ENCODE assay signal across 9 cellular contexts in genomic region chr7:16420329-16420648, GRCh38. TPM values are rescaled to one million over a fixed set of nuclear protein-coding genes. Genes with fewer than 3 reads are reported as not detected.
A peak's percentile ranks its signal among the peaks of the same experiment; 100 is the strongest.
DNase-seq lines count a peak whose midpoint lies in the region; ATAC-seq and TF ChIP-seq lines count a peak whose summit lies in the region.
"Had no signal": no experiment of that assay in that cellular context is flagged by ENCODE, and none has a peak within 500 bp of the region (broad histone marks: within the 10 kb centered on the region; RNA-seq: fewer than 3 reads in every experiment).

No MANE protein-coding gene starts in this region.

- peak overlapping the region; percentile 85 to 89 (median 86) for H3K4me3 Mint-ChIP-seq in brain

- H3K36me3 ChIP-seq in cardiac muscle cell (no peaks in the 10 kb centered on the region), lung (ENCODE audit: control insufficient read depth in 2 of 2, insufficient read depth in 2 of 2, low read length in 2 of 2) (no peaks in the 10 kb centered on the region), upper lobe of left lung (no peaks in the 10 kb centered on the region)

- H3K27me3 ChIP-seq in cardiac muscle cell, result no peaks in the 10 kb centered on the region
- H3K27me3 ChIP-seq in lung (ENCODE audit: control insufficient read depth, insufficient read depth), result no peaks in the 10 kb centered on the region
- H3K27me3 ChIP-seq in upper lobe of left lung, result no peaks in the 10 kb centered on the region

- TF ChIP-seq POLR2A in upper lobe of left lung (IDR thresholded peaks at IDR 0.05), result no peak

- H3K9me3 Mint-ChIP-seq in brain, result peaks cover 0 to 13% (median 7%) of the 10 kb centered on the region in 5 experiments

- H3K27me3 Mint-ChIP-seq in brain, result peaks cover 25% of the 10 kb centered on the region

- no peaks in the 10 kb centered on the region for H3K36me3 Mint-ChIP-seq in brain

- 2% methylated on average over 3 of the region's 3 CpGs for WGBS in lung, 2 donors
- WGBS in upper lobe of left lung, 2 donors, result 0 to 1% methylated on average over 3 of the region's 3 CpGs

- H3K27ac ChIP-seq in cardiac muscle cell (peak overlapping the region; percentile 98), lung (ENCODE audit: low read depth in 1 of 2, low read length in 1 of 2) (peak overlapping the region; percentile 99 to 100), upper lobe of left lung (peak overlapping the region; percentile 93 to 99 (median 96))

- no peak for TF ChIP-seq EP300 in upper lobe of left lung (IDR thresholded peaks at IDR 0.05)

- peaks cover 29% of the 10 kb centered on the region for H3K4me1 Mint-ChIP-seq in brain

- peak overlapping the region; percentile 81 to 99 (median 96) for H3K27ac Mint-ChIP-seq in brain

- DNase-seq in cardiac muscle cell (ENCODE audit: low read depth in 1 of 2, low spot score in 1 of 2), result no peak
- DNase-seq in left ventricle myocardium superior, result no peak
- no peak for DNase-seq in lung (ENCODE audit: low spot score)
- no peak for DNase-seq in upper lobe of left lung
- DNase-seq in DMS79 (lab: John Stamatoyannopoulos, UW), result no peak
- no peak for DNase-seq in mesenteric fat pad (ENCODE audit: low spot score)
- DNase-seq in NOMO-1 treated with DMSO at 0.1 percent for 48 hours (lab: John Stamatoyannopoulos, UW; ENCODE audit: unreplicated experiment), result no peak
- DNase-seq: DND-41 had no signal

- ATAC-seq in left ventricle myocardium superior (no peak), lung (ENCODE audit: insufficient read depth, low FRiP score) (no peak), upper lobe of left lung (ENCODE audit: low FRiP score in 2 of 2) (no peak)

- intact Hi-C loops in left ventricle myocardium superior (cut with micrococcal nuclease), result no loop called here

- peaks cover 14% of the 10 kb centered on the region for H3K4me1 ChIP-seq in cardiac muscle cell (ENCODE audit: low read depth)
- H3K4me1 ChIP-seq in lung (ENCODE audit: control insufficient read depth in 2 of 2, insufficient read depth in 2 of 2, low read length in 2 of 2), result no peaks in the 10 kb centered on the region
- peaks cover 13 to 23% (median 15%) of the 10 kb centered on the region in 4 donors for H3K4me1 ChIP-seq in upper lobe of left lung

- TF ChIP-seq CTCF in cardiac muscle cell (IDR thresholded peaks at IDR 0.05; ENCODE audit: low read depth, low read length), result no peak
- no peak for TF ChIP-seq CTCF in brain (conservative IDR thresholded peaks at IDR 0.05)
- TF ChIP-seq CTCF in lung (IDR thresholded peaks at IDR 0.05; ENCODE audit: control extremely low read depth, extremely low read depth), result no peak
- TF ChIP-seq CTCF in upper lobe of left lung (IDR thresholded peaks at IDR 0.05), result no peak

- peak overlapping the region; percentile 43 for H3K4me3 ChIP-seq in cardiac muscle cell
- H3K4me3 ChIP-seq in lung, result peak overlapping the region; percentile 71
- peak overlapping the region in 3 of 4 donors; percentile 57 to 71 (median 58) for H3K4me3 ChIP-seq in upper lobe of left lung

- H3K9me3 ChIP-seq in cardiac muscle cell (ENCODE audit: low read depth), result no peaks in the 10 kb centered on the region
- H3K9me3 ChIP-seq in lung (ENCODE audit: control insufficient read depth in 2 of 2, insufficient read depth in 1 of 2, low read length in 1 of 2), result no peaks in the 10 kb centered on the region
- no peaks in the 10 kb centered on the region for H3K9me3 ChIP-seq in upper lobe of left lung

RNA-seq across cellular contexts. Expression of gene CRPPA, which starts 1.0 kb away (rescaled TPM):
- 4.6 and 5.0 TPM in 2 replicates for total RNA-seq in cardiac muscle cell
- 5.6 and 6.1 TPM in 2 replicates for polyA plus RNA-seq in cardiac muscle cell
- total RNA-seq in left ventricle myocardium superior, result 7.5 TPM
- polyA plus RNA-seq in brain (ENCODE audit: insufficient read depth, low read depth, low replicate concordance), result 0.64 TPM
- total RNA-seq in lung, result 1 to 10 TPM; 3.6 to 8.6 TPM
- polyA plus RNA-seq in lung, result under 1 TPM; 0.38 to 0.41 TPM
- total RNA-seq in upper lobe of left lung, result 1 to 10 TPM; 1.0 to 3.3 (median 2.4) TPM
- 2.2 TPM for total RNA-seq in mesenteric fat pad

RNA-seq across cellular contexts. Expression of gene SOSTDC1, which starts 45.2 kb away (rescaled TPM):
- total RNA-seq in cardiac muscle cell (0.85 and 1.7 TPM in 2 replicates), left ventricle myocardium superior (1.4 TPM), lung (10 to 100 TPM in 1 of 2 donors, 1 to 10 TPM in 1; 6.1 to 32.1 TPM), upper lobe of left lung (10 to 100 TPM in 3 of 6 donors, 1 to 10 TPM in 3; 3.1 to 37.5 (median 9.4) TPM), mesenteric fat pad (not detected)
- polyA plus RNA-seq in cardiac muscle cell (2.0 and 2.9 TPM in 2 replicates), brain (ENCODE audit: insufficient read depth, low read depth, low replicate concordance) (0.97 TPM), lung (1 to 10 TPM; 1.1 to 5.5 TPM)
